1 cellular context compared by ENCODE assay signal in genomic region chr10:99927719-99928280, GRCh38.
A peak's percentile ranks its signal among the peaks of the same experiment; 100 is the strongest.
TF ChIP-seq lines count a peak whose summit lies in the region.

No MANE protein-coding gene starts in this region.

TF ChIP-seq in HepG2, 621 proteins besides CTCF, POLR2A, EP300 and RAD21 (continued from another document and continues in another):
- TF ChIP-seq REST (IDR thresholded peaks at IDR 0.05; ENCODE audit: borderline replicate concordance in 1 of 2, low read depth in 1 of 2, low read length in 2 of 2) (no peak), ZSCAN9 (CRISPR knock-in tag; IDR thresholded peaks at IDR 0.05; ENCODE audit: borderline replicate concordance) (no peak; the same call in 1 of the 2 replicates), TCF7 (IDR thresholded peaks at IDR 0.05; ENCODE audit: low read depth) (peak; percentile 54; the same call in 1 of the 2 replicates), SNRNP70 (IDR thresholded peaks at IDR 0.05; ENCODE audit: low read depth, low read length) (no peak), SOX6 (IDR thresholded peaks at IDR 0.05) (no peak), SOX6 (CRISPR knock-in tag; IDR thresholded peaks at IDR 0.05) (peak; percentile 94), FOXP4 (CRISPR knock-in tag; IDR thresholded peaks at IDR 0.05) (peak; percentile 81), ZBTB7A (CRISPR knock-in tag; IDR thresholded peaks at IDR 0.05) (no peak), ZNF281 (CRISPR knock-in tag; IDR thresholded peaks at IDR 0.05; ENCODE audit: borderline replicate concordance) (peak; percentile 78; the same call in 1 of the 2 replicates), MEIS1 (CRISPR knock-in tag; IDR thresholded peaks at IDR 0.05; ENCODE audit: borderline replicate concordance) (no peak), XBP1 (CRISPR knock-in tag; IDR thresholded peaks at IDR 0.05) (no peak), FOXA1 (IDR thresholded peaks at IDR 0.05) (no peak), FOXA1 (CRISPR knock-in tag; IDR thresholded peaks at IDR 0.05) (peak; percentile 63), FOSL2 (CRISPR knock-in tag; IDR thresholded peaks at IDR 0.05) (no peak), HOXA9 (CRISPR knock-in tag; IDR thresholded peaks at IDR 0.05; ENCODE audit: borderline replicate concordance) (no peak), ELF3 (CRISPR knock-in tag; IDR thresholded peaks at IDR 0.05) (peak; percentile 80), ZNF781 (CRISPR knock-in tag; IDR thresholded peaks at IDR 0.05; ENCODE audit: borderline replicate concordance, not compliant biosample characterization) (no peak), NCOA2 (CRISPR knock-in tag; IDR thresholded peaks at IDR 0.05) (peak; percentile 57; the same call in 1 of the 2 replicates), MIER3 (CRISPR knock-in tag; IDR thresholded peaks at IDR 0.05; ENCODE audit: borderline replicate concordance) (no peak), SP140L (CRISPR knock-in tag; IDR thresholded peaks at IDR 0.05; ENCODE audit: borderline replicate concordance) (no peak), RBFOX2 (IDR thresholded peaks at IDR 0.05; ENCODE audit: low read depth, low read length) (no peak), HNF4G (IDR thresholded peaks at IDR 0.05; ENCODE audit: borderline replicate concordance, low read depth, low read length) (peak; percentile 85), HNF4G (CRISPR knock-in tag; IDR thresholded peaks at IDR 0.05; ENCODE audit: borderline replicate concordance, low read depth) (no peak), RXRA (CRISPR knock-in tag; IDR thresholded peaks at IDR 0.05) (no peak), FOXA3 (CRISPR knock-in tag; IDR thresholded peaks at IDR 0.05) (peak; percentile 73), AGO1 (IDR thresholded peaks at IDR 0.05; ENCODE audit: low read depth, low read length, poor library complexity, severe bottlenecking) (no peak), SAP130 (CRISPR knock-in tag; IDR thresholded peaks at IDR 0.05; ENCODE audit: low read depth) (peak; percentile 30; the same call in 1 of the 2 replicates), ZNF235 (CRISPR knock-in tag; IDR thresholded peaks at IDR 0.05; ENCODE audit: borderline replicate concordance) (no peak), ZNF530 (CRISPR knock-in tag; IDR thresholded peaks at IDR 0.05; ENCODE audit: low read depth) (no peak), MIXL1 (CRISPR knock-in tag; IDR thresholded peaks at IDR 0.05) (0 out of 2 replicates have a peak, but pooled peaks have one; percentile 50), THAP11 (CRISPR knock-in tag; IDR thresholded peaks at IDR 0.05) (peak; percentile 51), CBX2 (IDR thresholded peaks at IDR 0.05; ENCODE audit: low read depth, low read length) (no peak), CBX2 (CRISPR knock-in tag; IDR thresholded peaks at IDR 0.05; ENCODE audit: low read depth) (no peak), TGIF2 (CRISPR knock-in tag; IDR thresholded peaks at IDR 0.05) (peak; percentile 35; the same call in 1 of the 2 replicates), HMG20A (CRISPR knock-in tag; IDR thresholded peaks at IDR 0.05; ENCODE audit: borderline replicate concordance) (peak; percentile 33; the same call in 1 of the 2 replicates), SP5 (CRISPR knock-in tag; IDR thresholded peaks at IDR 0.05; ENCODE audit: borderline replicate concordance, low read depth) (no peak), THRA (CRISPR knock-in tag; IDR thresholded peaks at IDR 0.05; ENCODE audit: borderline replicate concordance) (no peak), ARID5B (CRISPR knock-in tag; IDR thresholded peaks at IDR 0.05) (peak; percentile 86), GFI1 (CRISPR knock-in tag; IDR thresholded peaks at IDR 0.05; ENCODE audit: borderline replicate concordance) (peak; percentile 76), RARA (CRISPR knock-in tag; IDR thresholded peaks at IDR 0.05) (peak; percentile 40), POGZ (CRISPR knock-in tag; IDR thresholded peaks at IDR 0.05) (peak; percentile 45; the same call in 1 of the 2 replicates), ZBTB34 (CRISPR knock-in tag; IDR thresholded peaks at IDR 0.05) (no peak), HDAC1 (CRISPR knock-in tag; IDR thresholded peaks at IDR 0.05) (peak; percentile 55), ZNF644 (CRISPR knock-in tag; IDR thresholded peaks at IDR 0.05; ENCODE audit: low read depth) (peak; percentile 63; the same call in 1 of the 2 replicates), NCOR1 (IDR thresholded peaks at IDR 0.05; ENCODE audit: borderline replicate concordance, low read length) (peak; percentile 73; the same call in 1 of the 2 replicates), DPF2 (CRISPR knock-in tag; IDR thresholded peaks at IDR 0.05; ENCODE audit: borderline replicate concordance, low read depth) (peak; percentile 22; the same call in 1 of the 2 replicates), ZNF775 (CRISPR knock-in tag; IDR thresholded peaks at IDR 0.05; ENCODE audit: borderline replicate concordance) (no peak), SRSF4 (IDR thresholded peaks at IDR 0.05; ENCODE audit: low read depth, low read length, poor library complexity, severe bottlenecking) (no peak), EHMT2 (IDR thresholded peaks at IDR 0.05; ENCODE audit: borderline replicate concordance, low read depth, low read length) (no peak), ARNT2 (CRISPR knock-in tag; IDR thresholded peaks at IDR 0.05; ENCODE audit: low read depth) (no peak)
